Comparison of ENCODE assay signal across 1 cellular context in the genomic region with DNA sequence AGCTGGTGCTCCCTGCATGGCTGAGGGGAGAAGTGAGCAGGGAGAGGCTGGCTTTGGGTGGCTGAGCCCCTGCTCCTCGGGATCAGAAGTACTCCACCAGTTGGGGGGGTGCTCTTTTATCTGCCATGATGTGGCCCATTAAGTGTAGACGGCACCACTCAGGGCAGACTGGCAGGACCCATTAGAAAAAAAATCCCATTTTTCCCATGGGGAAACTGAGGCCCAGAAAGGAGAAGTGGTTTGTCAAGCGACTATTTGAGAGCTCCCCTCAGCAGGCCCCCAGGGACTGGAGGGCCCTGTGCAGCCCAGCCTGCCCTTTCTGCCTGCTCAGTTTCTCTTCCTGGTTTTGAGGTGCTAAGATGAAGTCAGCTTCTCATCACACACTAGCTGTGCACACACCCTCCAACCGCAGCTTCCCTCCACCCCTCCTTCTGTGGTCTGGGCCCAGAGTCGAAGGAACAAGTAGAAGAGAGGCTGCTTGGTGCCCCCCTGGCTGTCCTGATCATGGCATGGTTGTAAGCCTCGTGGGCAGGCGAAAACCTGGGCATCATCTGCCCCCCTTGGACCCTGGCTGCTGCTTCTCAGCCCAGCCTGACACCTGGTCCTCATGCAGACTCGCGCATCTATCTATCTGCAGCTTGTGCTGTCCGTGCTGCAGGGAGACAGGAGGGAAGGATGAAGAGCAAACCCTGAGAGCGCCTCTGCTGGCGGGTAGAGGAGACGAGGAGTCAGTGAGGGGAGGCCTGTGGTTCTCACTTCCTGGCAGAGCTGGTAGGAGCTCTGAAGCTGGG.
TF ChIP-seq lines count a peak whose summit lies in the region.

No MANE protein-coding gene starts in this region.

TF ChIP-seq in H1, 55 proteins besides CTCF, POLR2A, EP300 and RAD21:
- TF ChIP-seq KDM1A (IDR thresholded peaks at IDR 0.05; ENCODE audit: borderline replicate concordance, low read length) (no peak), EGR1 (IDR thresholded peaks at IDR 0.05; ENCODE audit: borderline replicate concordance, low read depth, low read length) (no peak), SAP30 (IDR thresholded peaks at IDR 0.05; ENCODE audit: insufficient read depth, insufficient replicate concordance, low read length) (no peak), RXRA (IDR thresholded peaks at IDR 0.05; ENCODE audit: insufficient read depth, low read depth, low read length) (no peak), SIN3A (conservative IDR thresholded peaks at IDR 0.05 in 1 of 2, IDR thresholded peaks at IDR 0.05 in 1 of 2; ENCODE audit: low read depth in 1 of 2, low read length in 2 of 2) (peak in 1 of 2 experiments; percentile 53; a peak in 1 of 4 replicates), TBP (IDR thresholded peaks at IDR 0.05; ENCODE audit: low read depth, low read length) (no peak), SUZ12 (IDR thresholded peaks at IDR 0.05; ENCODE audit: low read length) (no peak), MAFK (IDR thresholded peaks at IDR 0.05; ENCODE audit: low read depth, low read length) (no peak), SRF (IDR thresholded peaks at IDR 0.05; ENCODE audit: low read depth, low read length) (no peak), TAF1 (IDR thresholded peaks at IDR 0.05; ENCODE audit: low read depth, low read length) (no peak), GABPA (IDR thresholded peaks at IDR 0.05; ENCODE audit: borderline replicate concordance, insufficient read depth, low read length) (peak; percentile 64; the same call in 1 of the 2 replicates), JUND (IDR thresholded peaks at IDR 0.05; ENCODE audit: low read length) (0 out of 2 replicates have a peak, but pooled peaks have one; percentile 22), CHD1 (IDR thresholded peaks at IDR 0.05; ENCODE audit: low read depth, low read length) (no peak), CREB1 (IDR thresholded peaks at IDR 0.05) (0 out of 2 replicates have a peak, but pooled peaks have one; percentile 25), YY1 (IDR thresholded peaks at IDR 0.05; ENCODE audit: low read depth, low read length) (0 out of 2 replicates have a peak, but pooled peaks have one; percentile 13)
